In genomic region chrX:15749642-15750610, GRCh38 we compare ENCODE assay signal across 8 cellular contexts. TPM values are rescaled to one million over a fixed set of nuclear protein-coding genes. Genes with fewer than 3 reads are reported as not detected.
DNase-seq lines count a peak whose midpoint lies in the region; ATAC-seq lines count a peak whose summit lies in the region.

No MANE protein-coding gene starts in this region.

- H3K4me3 Mint-ChIP-seq in activated CD8-positive, alpha-beta memory T cell treated with anti-CD3 and anti-CD28 coated beads, Interleukin-2, amount 10 ng/mL, durations not matched to agents 7 days and 5 days, result peak overlapping the region; percentile 55
- H3K4me3 Mint-ChIP-seq in T-helper 2 cell treated with Interferon-gamma antibody and Interleukin-4, amounts not matched to agents 5 μg/mL and 100 μg/mL, for 36 hours, result peak overlapping the region; percentile 80

- H3K27me3 ChIP-seq in subcutaneous abdominal adipose tissue (ENCODE audit: control insufficient read depth in 5 of 5, insufficient read depth in 4 of 5, low read length in 5 of 5), result peaks cover 0 to 2% (median 0%) of the 10 kb centered on the region in 5 donors

- DNase-seq in activated CD8-positive, alpha-beta memory T cell treated with anti-CD3 and anti-CD28 coated beads, Interleukin-2, amount 10 ng/mL, durations not matched to agents 7 days and 5 days, result peak; percentile 56
- no peak for DNase-seq in activated CD8-positive, alpha-beta memory T cell treated with anti-CD3 and anti-CD28 coated beads for 24 hours
- no peak for DNase-seq in T-helper 2 cell treated with Interferon-gamma antibody and Interleukin-4, amounts not matched to agents 5 μg/mL and 100 μg/mL, for 36 hours (ENCODE audit: low spot score)
- peak; percentile 10 for DNase-seq in germinal center (ENCODE audit: low spot score)
- no peak for DNase-seq in HuH-7 (ENCODE audit: low spot score)
- no peak for DNase-seq in NCI-H2081 (lab: John Stamatoyannopoulos, UW)

- no peak overlapping the region for H3K9ac ChIP-seq in subcutaneous abdominal adipose tissue (ENCODE audit: low read length in 5 of 5)

- no peaks in the 10 kb centered on the region for H3K36me3 ChIP-seq in subcutaneous abdominal adipose tissue (ENCODE audit: control insufficient read depth in 5 of 5, insufficient read depth in 5 of 5, low read length in 5 of 5)

- no peak overlapping the region for H3K4me3 ChIP-seq in subcutaneous abdominal adipose tissue (ENCODE audit: low read depth in 1 of 5, low read length in 5 of 5)

- ATAC-seq in activated CD8-positive, alpha-beta memory T cell treated with anti-CD3 and anti-CD28 coated beads, Interleukin-2, amount 10 ng/mL, durations not matched to agents 7 days and 5 days, result peak; percentile 63
- ATAC-seq in HG03045 (IDR thresholded peaks at IDR 0.05; ENCODE audit: unreplicated experiment), result peak; percentile 71

- H3K36me3 Mint-ChIP-seq in activated CD8-positive, alpha-beta memory T cell treated with anti-CD3 and anti-CD28 coated beads, Interleukin-2, amount 10 ng/mL, durations not matched to agents 7 days and 5 days, result peaks cover 15% of the 10 kb centered on the region
- H3K36me3 Mint-ChIP-seq in T-helper 2 cell treated with Interferon-gamma antibody and Interleukin-4, amounts not matched to agents 5 μg/mL and 100 μg/mL, for 36 hours (ENCODE audit: low read depth), result peaks cover 40% of the 10 kb centered on the region

- H3K4me1 ChIP-seq in subcutaneous abdominal adipose tissue (ENCODE audit: control insufficient read depth in 5 of 5, insufficient read depth in 5 of 5, low read length in 5 of 5), result peaks cover 2 to 25% (median 13%) of the 10 kb centered on the region in 5 donors

- peak overlapping the region; percentile 97 for H3K27ac Mint-ChIP-seq in activated CD8-positive, alpha-beta memory T cell treated with anti-CD3 and anti-CD28 coated beads, Interleukin-2, amount 10 ng/mL, durations not matched to agents 7 days and 5 days
- peak overlapping the region; percentile 98 for H3K27ac Mint-ChIP-seq in T-helper 2 cell treated with Interferon-gamma antibody and Interleukin-4, amounts not matched to agents 5 μg/mL and 100 μg/mL, for 36 hours

- peak overlapping the region; percentile 63 for H3K27ac ChIP-seq in subcutaneous abdominal adipose tissue (ENCODE audit: low read depth, low read length)

- H3K4me1 Mint-ChIP-seq in activated CD8-positive, alpha-beta memory T cell treated with anti-CD3 and anti-CD28 coated beads, Interleukin-2, amount 10 ng/mL, durations not matched to agents 7 days and 5 days, result peaks cover 44% of the 10 kb centered on the region
- peaks cover 51% of the 10 kb centered on the region for H3K4me1 Mint-ChIP-seq in T-helper 2 cell treated with Interferon-gamma antibody and Interleukin-4, amounts not matched to agents 5 μg/mL and 100 μg/mL, for 36 hours (ENCODE audit: low read depth)

- H3K9me3 Mint-ChIP-seq in activated CD8-positive, alpha-beta memory T cell treated with anti-CD3 and anti-CD28 coated beads, Interleukin-2, amount 10 ng/mL, durations not matched to agents 7 days and 5 days (ENCODE audit: low read depth), result no peaks in the 10 kb centered on the region
- H3K9me3 Mint-ChIP-seq in T-helper 2 cell treated with Interferon-gamma antibody and Interleukin-4, amounts not matched to agents 5 μg/mL and 100 μg/mL, for 36 hours, result no peaks in the 10 kb centered on the region

- CTCF ChIA-PET in activated CD8-positive, alpha-beta memory T cell treated with anti-CD3 and anti-CD28 coated beads, Interleukin-2, amount 10 ng/mL, durations not matched to agents 7 days and 5 days (lab: Charles Lee), result interaction anchor here (1.2 to 1.8 kb wide), 3 partner anchors 9 to 11 kb away, joined by 3 to 5 read pairs (median 4); partner anchors contain the start of gene CA5B

- H3K9me3 ChIP-seq in subcutaneous abdominal adipose tissue (ENCODE audit: control insufficient read depth in 5 of 5, low read length in 5 of 5), result no peaks in the 10 kb centered on the region

- H3K27me3 Mint-ChIP-seq in activated CD8-positive, alpha-beta memory T cell treated with anti-CD3 and anti-CD28 coated beads, Interleukin-2, amount 10 ng/mL, durations not matched to agents 7 days and 5 days, result no peaks in the 10 kb centered on the region
- H3K27me3 Mint-ChIP-seq in T-helper 2 cell treated with Interferon-gamma antibody and Interleukin-4, amounts not matched to agents 5 μg/mL and 100 μg/mL, for 36 hours (ENCODE audit: low read depth), result no peaks in the 10 kb centered on the region

RNA-seq across cellular contexts. Expression of gene CA5B, which starts 11.9 kb away (rescaled TPM):
- total RNA-seq in activated CD8-positive, alpha-beta memory T cell treated with anti-CD3 and anti-CD28 coated beads, Interleukin-2, amount 10 ng/mL, durations not matched to agents 7 days and 5 days, result 10 to 100 TPM in 1 of 2 experiments, 1 to 10 TPM in 1; 7.8 to 12.7 TPM

RNA-seq across cellular contexts. Expression of gene ZRSR2, which starts 40.4 kb away (rescaled TPM):
- total RNA-seq in activated CD8-positive, alpha-beta memory T cell treated with anti-CD3 and anti-CD28 coated beads, Interleukin-2, amount 10 ng/mL, durations not matched to agents 7 days and 5 days, result 10 to 100 TPM; 18.0 to 20.1 TPM

Comparison
In these comparisons a context has a peak if more than half of its experiments do, and no peak if none do; other contexts are left out.
1. DNase-seq: peak in activated CD8-positive, alpha-beta memory T cell treated with anti-CD3 and anti-CD28 coated beads, Interleukin-2, amount 10 ng/mL, durations not matched to agents 7 days and 5 days (single experiment) and germinal center (single experiment); none in activated CD8-positive, alpha-beta memory T cell treated with anti-CD3 and anti-CD28 coated beads for 24 hours (single experiment), T-helper 2 cell treated with Interferon-gamma antibody and Interleukin-4, amounts not matched to agents 5 μg/mL and 100 μg/mL, for 36 hours (single experiment), HuH-7 (single experiment) and NCI-H2081 (0 of 2).